In the genomic region with DNA sequence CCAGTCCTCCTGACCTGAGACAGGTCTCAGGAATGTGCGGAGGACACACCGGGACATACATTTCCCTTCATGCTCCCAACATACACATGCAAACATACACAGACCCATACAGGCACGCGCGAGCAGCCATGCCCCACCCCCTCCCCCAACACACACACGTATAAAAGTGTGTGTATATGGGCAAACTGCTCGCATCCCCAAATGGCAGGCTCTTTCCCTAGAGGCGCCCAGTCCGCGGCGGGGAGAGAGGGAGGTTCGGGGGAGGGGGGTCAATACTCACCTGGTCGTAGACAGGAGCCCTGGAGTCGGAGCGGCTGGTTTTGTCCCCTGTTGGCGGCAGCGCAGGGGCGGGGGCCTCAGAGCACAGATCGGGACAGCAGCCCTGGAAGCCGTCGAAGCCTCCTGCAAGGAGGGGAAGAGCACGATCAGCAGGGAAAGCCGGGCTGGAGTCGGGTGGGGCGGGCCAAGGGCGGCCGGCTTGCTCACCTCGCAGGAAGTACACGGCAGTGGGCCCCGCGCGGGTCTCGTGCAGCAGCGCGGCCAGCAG, we compare ENCODE assay signal across 8 cellular contexts.
DNase-seq lines count a peak whose midpoint lies in the region; ATAC-seq and TF ChIP-seq lines count a peak whose summit lies in the region.

No MANE protein-coding gene starts in this region.

- H3K4me2 ChIP-seq in Loucy (ENCODE audit: low read depth, low read length, poor library complexity, severe bottlenecking): peak overlapping the region; percentile 85

- no peaks in the 10 kb centered on the region for H3K9me3 ChIP-seq in ES-I3 (ENCODE audit: control insufficient read depth, insufficient read depth, low read length)
- no peaks in the 10 kb centered on the region for H3K9me3 ChIP-seq in Loucy (ENCODE audit: insufficient read depth, low read depth, low read length)
- no peaks in the 10 kb centered on the region for H3K9me3 ChIP-seq in iPS-18a (ENCODE audit: control insufficient read depth, low read depth, low read length)

- peak overlapping the region; percentile 64; the same call in 1 of the 2 replicates for H2AFZ ChIP-seq in Loucy (ENCODE audit: low read length)

- H3K27ac ChIP-seq in iPS-18a (ENCODE audit: low read length): no peak overlapping the region

- H3K4me1 ChIP-seq in ES-I3 (ENCODE audit: insufficient read depth, low read length) (peaks cover 22% of the 10 kb centered on the region; the same call in 1 of the 2 replicates), Loucy (ENCODE audit: insufficient read depth, low read length, poor library complexity, severe bottlenecking) (peaks cover 54% of the 10 kb centered on the region), iPS-18a (ENCODE audit: control insufficient read depth, low read depth, low read length) (peaks cover 16% of the 10 kb centered on the region)

- peak; percentile 30 for DNase-seq in activated effector memory CD4-positive, alpha-beta T cell treated with Interleukin-2 at 50 U/mL for 16 hours
- peak; percentile 50 for DNase-seq in stimulated activated CD8-positive, alpha-beta memory T cell treated with anti-CD3 and anti-CD28 coated beads, Interleukin-12 subunit alpha, Interleukin-12 subunit beta, amount 100 ng/mL, for 4 hours (ENCODE audit: low read depth)
- DNase-seq in NCI-H226 (no peak), NOMO-1 treated with dmso at 0.1 percent for 144 hours (lab: John Stamatoyannopoulos, UW; ENCODE audit: unreplicated experiment) (no peak)

- no peak for TF ChIP-seq CTCF in Loucy (conservative IDR thresholded peaks at IDR 0.05; ENCODE audit: low read length)

- H3K27me3 ChIP-seq in Loucy (ENCODE audit: insufficient read depth, low read length, poor library complexity, severe bottlenecking) (no peaks in the 10 kb centered on the region), iPS-18a (ENCODE audit: control insufficient read depth, insufficient read depth, low read length) (peaks cover 29% of the 10 kb centered on the region)

- H3F3A ChIP-seq in Loucy (ENCODE audit: low read depth): no peaks in the 10 kb centered on the region

- H3K79me2 ChIP-seq in Loucy (ENCODE audit: insufficient read depth, low read length): peaks cover 31% of the 10 kb centered on the region

- H3K9ac ChIP-seq in ES-I3 (ENCODE audit: low read depth, low read length) (peak overlapping the region; percentile 48), Loucy (ENCODE audit: low read depth, low read length, poor library complexity, severe bottlenecking) (peak overlapping the region; percentile 94), iPS-18a (ENCODE audit: low read length) (no peak overlapping the region)

- H4K20me1 ChIP-seq in Loucy (ENCODE audit: insufficient read depth, low read length, poor library complexity, severe bottlenecking): peaks cover 17% of the 10 kb centered on the region

- H3K4me3 ChIP-seq in Loucy (ENCODE audit: low read length, poor library complexity, severe bottlenecking): peak overlapping the region; percentile 99
- peak overlapping the region; percentile 60 for H3K4me3 ChIP-seq in iPS-18a (ENCODE audit: low read length)

- no peaks in the 10 kb centered on the region for H3K9me2 ChIP-seq in Loucy (replicated peaks; ENCODE audit: low read depth, low read length)

- ATAC-seq in HG03108 (IDR thresholded peaks at IDR 0.05; ENCODE audit: unreplicated experiment): no peak

- no peaks in the 10 kb centered on the region for H3K36me3 ChIP-seq in ES-I3 (ENCODE audit: insufficient read depth, low read length)
- no peaks in the 10 kb centered on the region for H3K36me3 ChIP-seq in Loucy (ENCODE audit: insufficient read depth, low read length)
- H3K36me3 ChIP-seq in iPS-18a (ENCODE audit: control insufficient read depth, low read depth, low read length): no peaks in the 10 kb centered on the region

Comparison
In these comparisons a context has a peak if more than half of its experiments do, and no peak if none do; other contexts are left out.
1. DNase-seq: peak in activated effector memory CD4-positive, alpha-beta T cell treated with Interleukin-2 at 50 U/mL for 16 hours (single experiment) and stimulated activated CD8-positive, alpha-beta memory T cell treated with anti-CD3 and anti-CD28 coated beads, Interleukin-12 subunit alpha, Interleukin-12 subunit beta, amount 100 ng/mL, for 4 hours (single experiment); none in NCI-H226 (single experiment) and NOMO-1 treated with dmso at 0.1 percent for 144 hours (single experiment).